8 cellular contexts compared by ENCODE assay signal in genomic region chr4:13541720-13542576, GRCh38. TPM values are rescaled to one million over a fixed set of nuclear protein-coding genes. Genes with fewer than 3 reads are reported as not detected.
DNase-seq lines count a peak whose midpoint lies in the region; ATAC-seq and TF ChIP-seq lines count a peak whose summit lies in the region.

No MANE protein-coding gene starts in this region.

- H3K9me3 ChIP-seq in iPS-18c (ENCODE audit: control insufficient read depth, insufficient read depth, low read length) (peaks cover 2% of the 10 kb centered on the region), thoracic aorta (no peaks in the 10 kb centered on the region)

- no peak overlapping the region for H3K27ac Mint-ChIP-seq in activated CD4-positive, alpha-beta T cell treated with anti-CD3 and anti-CD28 coated beads, Interleukin-2, amount 10 ng/mL, durations not matched to agents 7 days and 5 days

- H3K36me3 ChIP-seq in thoracic aorta, result no peaks in the 10 kb centered on the region

- H3K36me3 Mint-ChIP-seq in activated CD4-positive, alpha-beta T cell treated with anti-CD3 and anti-CD28 coated beads, Interleukin-2, amount 10 ng/mL, durations not matched to agents 7 days and 5 days (ENCODE audit: low read depth), result peaks cover 14% of the 10 kb centered on the region

- H3K4me3 ChIP-seq in iPS-18c (ENCODE audit: insufficient read depth, low read depth, low read length) (peak overlapping the region; percentile 42; the same call in 1 of the 2 replicates), thoracic aorta (peak overlapping the region; percentile 50)

- TF ChIP-seq CTCF in thoracic aorta (IDR thresholded peaks at IDR 0.05), result no peak

- POLR2A ChIA-PET in activated CD4-positive, alpha-beta T cell treated with anti-CD3 and anti-CD28 coated beads, Interleukin-2, amount 10 ng/mL, durations not matched to agents 7 days and 5 days (lab: Charles Lee), result no interaction called here

- H3K27me3 Mint-ChIP-seq in activated CD4-positive, alpha-beta T cell treated with anti-CD3 and anti-CD28 coated beads, Interleukin-2, amount 10 ng/mL, durations not matched to agents 7 days and 5 days, result peaks cover 81% of the 10 kb centered on the region

- peaks cover 62% of the 10 kb centered on the region for H3K27me3 ChIP-seq in thoracic aorta (replicated peaks; ENCODE audit: insufficient read depth)

- peaks cover 4% of the 10 kb centered on the region for H3K9me3 Mint-ChIP-seq in activated CD4-positive, alpha-beta T cell treated with anti-CD3 and anti-CD28 coated beads, Interleukin-2, amount 10 ng/mL, durations not matched to agents 7 days and 5 days

- H3K4me1 ChIP-seq in thoracic aorta (ENCODE audit: control insufficient read depth in 1 of 2, low read depth in 2 of 2), result peaks cover 27 to 38% of the 10 kb centered on the region in 2 donors

- H3K4me3 Mint-ChIP-seq in activated CD4-positive, alpha-beta T cell treated with anti-CD3 and anti-CD28 coated beads, Interleukin-2, amount 10 ng/mL, durations not matched to agents 7 days and 5 days, result no peak overlapping the region

- DNase-seq in AG08396 (ENCODE audit: low spot score) (peak; percentile 7), thoracic aorta (ENCODE audit: low spot score) (no peak), NCI-H2196 (lab: John Stamatoyannopoulos, UW; ENCODE audit: unreplicated experiment) (no peak), NCI-H510A (lab: John Stamatoyannopoulos, UW) (no peak)
- peak; percentile 35 for DNase-seq in activated CD4-positive, alpha-beta T cell treated with anti-CD3 and anti-CD28 coated beads, Interleukin-2, amount 10 ng/mL, durations not matched to agents 7 days and 5 days

- CTCF ChIA-PET in activated CD4-positive, alpha-beta T cell treated with anti-CD3 and anti-CD28 coated beads, Interleukin-2, amount 10 ng/mL, durations not matched to agents 7 days and 5 days (lab: Charles Lee), result interaction anchor here (1.0 to 2.7 kb wide), 3 partner anchors 13 to 26 kb away, joined by 3 to 10 read pairs (median 3); no protein-coding TSS in a partner anchor

- no peak overlapping the region for H3K27ac ChIP-seq in thoracic aorta

- peaks cover 27% of the 10 kb centered on the region for H3K4me1 Mint-ChIP-seq in activated CD4-positive, alpha-beta T cell treated with anti-CD3 and anti-CD28 coated beads, Interleukin-2, amount 10 ng/mL, durations not matched to agents 7 days and 5 days

- ATAC-seq in GM18907 (IDR thresholded peaks at IDR 0.05; ENCODE audit: unreplicated experiment) (peak; percentile 54), thoracic aorta (ENCODE audit: insufficient number of reproducible peaks, low FRiP score, low read depth) (no peak), GM21447 (IDR thresholded peaks at IDR 0.05; ENCODE audit: unreplicated experiment) (no peak)

RNA-seq across cellular contexts. Expression of gene NKX3-2, which starts 2.4 kb away (rescaled TPM):
- total RNA-seq in activated CD4-positive, alpha-beta T cell treated with anti-CD3 and anti-CD28 coated beads, Interleukin-2, amount 10 ng/mL, durations not matched to agents 7 days and 5 days, result not detected
- total RNA-seq in thoracic aorta, result under 1 TPM in 1 of 2 donors, not detected in 1; 0.28 TPM

RNA-seq across cellular contexts. Expression of gene RAB28, which starts 57.8 kb away (rescaled TPM):
- total RNA-seq in activated CD4-positive, alpha-beta T cell treated with anti-CD3 and anti-CD28 coated beads, Interleukin-2, amount 10 ng/mL, durations not matched to agents 7 days and 5 days, result 10 to 100 TPM; 14.6 to 17.3 TPM
- total RNA-seq in thoracic aorta, result 10 to 100 TPM; 17.3 to 24.8 TPM

Comparison
In these comparisons a context has a peak if more than half of its experiments do, and no peak if none do; other contexts are left out.
1. DNase-seq: peak in AG08396 (single experiment) and activated CD4-positive, alpha-beta T cell treated with anti-CD3 and anti-CD28 coated beads, Interleukin-2, amount 10 ng/mL, durations not matched to agents 7 days and 5 days (single experiment); none in thoracic aorta (single experiment), NCI-H2196 (single experiment) and NCI-H510A (single experiment).